ENCODE assay signal across 1 cellular context in genomic region chr2:201008000-201008829, GRCh38.
TF ChIP-seq lines count a peak whose summit lies in the region.

No MANE protein-coding gene starts in this region.

TF ChIP-seq in HepG2, 621 proteins besides CTCF, POLR2A, EP300 and RAD21 (continued from another document):
- TF ChIP-seq STAT6 (CRISPR knock-in tag; IDR thresholded peaks at IDR 0.05; ENCODE audit: borderline replicate concordance) (no peak), ZNF33A (CRISPR knock-in tag; IDR thresholded peaks at IDR 0.05; ENCODE audit: borderline replicate concordance) (no peak), ZNF672 (CRISPR knock-in tag; IDR thresholded peaks at IDR 0.05) (no peak)
